10 cellular contexts compared by ENCODE assay signal in the genomic region with DNA sequence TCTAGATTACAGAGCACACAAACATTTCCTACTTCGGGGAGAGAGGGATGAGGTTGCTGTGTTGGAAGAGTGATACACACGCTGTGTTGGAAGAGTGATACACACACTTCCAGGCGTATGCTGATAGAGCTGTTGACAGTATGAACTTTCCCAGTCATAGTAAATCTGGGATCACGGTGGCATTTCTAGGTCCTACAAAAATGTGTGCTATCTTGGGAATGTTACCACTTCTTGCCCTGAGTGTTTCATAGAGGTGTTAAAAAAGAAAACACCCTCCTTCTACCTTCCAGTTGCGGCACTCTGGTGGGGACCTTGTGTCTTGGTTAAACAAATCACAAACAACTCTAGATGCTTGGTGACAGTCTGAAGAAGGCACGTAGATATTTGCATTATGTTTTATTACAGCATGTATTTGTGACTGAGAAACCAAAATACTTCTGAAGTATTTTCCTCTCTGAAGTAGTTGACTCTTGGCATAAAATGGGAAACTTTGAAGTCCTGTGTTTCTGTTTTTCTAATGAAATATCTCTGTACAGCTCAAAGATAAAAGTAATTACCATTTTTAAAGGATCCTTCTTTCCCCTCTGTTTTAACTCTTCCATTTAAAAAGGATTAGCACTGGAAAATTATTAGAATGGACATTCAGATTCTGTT. TPM values are rescaled to one million over a fixed set of nuclear protein-coding genes. Genes with fewer than 3 reads are reported as not detected.
A peak's percentile ranks its signal among the peaks of the same experiment; 100 is the strongest.
DNase-seq lines count a peak whose midpoint lies in the region; ATAC-seq, FAIRE-seq and TF ChIP-seq lines count a peak whose summit lies in the region.
"Had no signal": no experiment of that assay in that cellular context is flagged by ENCODE, and none has a peak within 500 bp of the region (broad histone marks: within the 10 kb centered on the region; RNA-seq: fewer than 3 reads in every experiment).

No MANE protein-coding gene starts in this region.

- H3K23ac ChIP-seq in IMR-90 (ENCODE audit: low read depth, low read length): peak overlapping the region; percentile 65

- H2BK20ac ChIP-seq in IMR-90 (ENCODE audit: low read depth, low read length): peak overlapping the region; percentile 13; the same call in 1 of the 2 replicates

- CTCF ChIA-PET in IMR-90 (lab: Yijun Ruan, JAX): no interaction called here

- H4K8ac ChIP-seq in IMR-90 (ENCODE audit: low read depth in 2 of 2, low read length in 2 of 2): peak overlapping the region in 1 of 2 experiments; percentile 64; a peak in 2 of 4 replicates

- peak overlapping the region; percentile 43; the same call in 1 of the 2 replicates for H3K4ac ChIP-seq in IMR-90 (ENCODE audit: low read depth, low read length)

- TF ChIP-seq POLR2A in IMR-90 (IDR thresholded peaks at IDR 0.05; ENCODE audit: low read depth, low read length): no peak

- H3K4me3 ChIP-seq in IMR-90 (ENCODE audit: insufficient read depth, low read depth, low read length) (no peak overlapping the region; the same call in 1 of the 2 replicates), astrocyte (ENCODE audit: insufficient read depth, low read depth, low read length) (peak overlapping the region; percentile 9), thoracic aorta (peak overlapping the region; percentile 41)

- ATAC-seq in IMR-90 (ENCODE audit: low read depth) (peak; percentile 30), left colon (peak; percentile 27), thoracic aorta (ENCODE audit: insufficient number of reproducible peaks, low FRiP score, low read depth) (no peak), HG02981 (IDR thresholded peaks at IDR 0.05; ENCODE audit: unreplicated experiment) (no peak), GM21786 (IDR thresholded peaks at IDR 0.05; ENCODE audit: unreplicated experiment) (no peak)

- dilution Hi-C loops in IMR-90 (cut with HindIII; ENCODE audit: low sequenced_read_pairs, unreplicated experiment): no loop called here

- H3K27ac ChIP-seq in IMR-90 (ENCODE audit: insufficient read depth, low read length) (peak overlapping the region; percentile 29; the same call in 1 of the 2 replicates), astrocyte (ENCODE audit: low read depth, low read length) (peak overlapping the region; percentile 53), thoracic aorta (peak overlapping the region in 1 of 2 donors; percentile 12)
- H3K27ac ChIP-seq: parathyroid adenoma had no signal

- no peaks in the 10 kb centered on the region for H3K27me3 Mint-ChIP-seq in astrocyte (ENCODE audit: low read depth, unreplicated experiment)

- peaks cover 43% of the 10 kb centered on the region for H3K4me1 Mint-ChIP-seq in astrocyte (ENCODE audit: low read depth, unreplicated experiment)

- H3K36me3 Mint-ChIP-seq in astrocyte (ENCODE audit: low read depth, unreplicated experiment): peaks cover under 1% of the 10 kb centered on the region

- WGBS in IMR-90 (ENCODE audit: extremely low coverage in 2 of 2, insufficient read length in 1 of 2), 2 experiments: no CpG with 5 or more reads among the region's 6 CpGs

- H3K9me3 ChIP-seq in IMR-90 (ENCODE audit: control insufficient read depth, insufficient read depth, low read length): no peaks in the 10 kb centered on the region
- no peaks in the 10 kb centered on the region for H3K9me3 ChIP-seq in astrocyte (ENCODE audit: insufficient read depth, low read depth, low read length)
- H3K9me3 ChIP-seq in thoracic aorta: no peaks in the 10 kb centered on the region

- H2BK120ac ChIP-seq in IMR-90 (ENCODE audit: low read depth, low read length): peak overlapping the region; percentile 38; the same call in 1 of the 2 replicates

- H3K4me3 Mint-ChIP-seq in astrocyte (ENCODE audit: unreplicated experiment): peak overlapping the region; percentile 67
- H3K4me3 Mint-ChIP-seq: T-helper 1 cell treated with Interleukin-12 subunit alpha and Interleukin-12 subunit beta and Interleukin-4 antibody, amounts not matched to agents 30 μg/mL and 1 μg/mL, for 36 hours had no signal

- in situ Hi-C loops in IMR-90 (cut with MboI; ENCODE audit: low sequenced_read_pairs): no loop called here

- no peak overlapping the region; the same call in 2 of the 3 replicates for H2BK15ac ChIP-seq in IMR-90 (ENCODE audit: low read depth, low read length)

- peak overlapping the region; percentile 60; the same call in 1 of the 2 replicates for H4K5ac ChIP-seq in IMR-90 (ENCODE audit: low read depth, low read length)

- H3K9me3 Mint-ChIP-seq in astrocyte (ENCODE audit: unreplicated experiment): no peaks in the 10 kb centered on the region
- H3K9me3 Mint-ChIP-seq: T-helper 1 cell treated with Interleukin-12 subunit alpha and Interleukin-12 subunit beta and Interleukin-4 antibody, amounts not matched to agents 30 μg/mL and 1 μg/mL, for 36 hours had no signal

- TF ChIP-seq CTCF in IMR-90 (conservative IDR thresholded peaks at IDR 0.05; ENCODE audit: low read depth, low read length) (no peak), astrocyte (IDR thresholded peaks at IDR 0.05; ENCODE audit: insufficient read depth, low read depth, low read length) (no peak), thoracic aorta (IDR thresholded peaks at IDR 0.05) (no peak)

- peak overlapping the region; percentile 91 for H3K27ac Mint-ChIP-seq in astrocyte (ENCODE audit: unreplicated experiment)
- H3K27ac Mint-ChIP-seq: T-helper 1 cell treated with Interleukin-12 subunit alpha and Interleukin-12 subunit beta and Interleukin-4 antibody, amounts not matched to agents 30 μg/mL and 1 μg/mL, for 36 hours had no signal

- DNase-seq in IMR-90 (no peak), astrocyte (ENCODE audit: low read depth) (no peak), left colon (no peak), thoracic aorta (ENCODE audit: low spot score) (no peak), AG08395 (ENCODE audit: low spot score) (no peak)
- DNase-seq: NCI-H446 treated with DMSO at 0.1 percent for 48 hours had no signal

- intact Hi-C loops in IMR-90 (cut with micrococcal nuclease) (loop anchor here (2.0 to 5.0 kb wide), 2 partner anchors 51 to 64 kb away; no protein-coding TSS in a partner anchor), left colon (cut with DNase I, micrococcal nuclease) (no loop called here)

- peak overlapping the region; percentile 57; the same call in 1 of the 2 replicates for H3K18ac ChIP-seq in IMR-90 (ENCODE audit: low read depth, low read length)

- H3K14ac ChIP-seq in IMR-90 (replicated peaks; ENCODE audit: low read depth, low read length): peak overlapping the region; percentile 18

- no peak for FAIRE-seq in astrocyte (lab: Jason Lieb, UNC)

- no peaks in the 10 kb centered on the region for H3K27me3 ChIP-seq in IMR-90 (ENCODE audit: control insufficient read depth, insufficient read depth, low read length)
- H3K27me3 ChIP-seq in astrocyte (ENCODE audit: insufficient read depth, low read length): no peaks in the 10 kb centered on the region
- no peaks in the 10 kb centered on the region for H3K27me3 ChIP-seq in thoracic aorta (replicated peaks; ENCODE audit: insufficient read depth)

- POLR2A ChIA-PET in IMR-90 (lab: Charles Lee; ENCODE audit: unreplicated experiment): interaction anchor here (0.6 kb wide), 1 partner anchor 43 kb away, joined by 3 read pairs; no protein-coding TSS in a partner anchor

- no peak overlapping the region for H3K56ac ChIP-seq in IMR-90 (ENCODE audit: extremely low read depth, insufficient read depth, low read length)

- H4K20me1 ChIP-seq in IMR-90 (ENCODE audit: insufficient read depth, low read length) (peaks cover 34% of the 10 kb centered on the region), astrocyte (ENCODE audit: insufficient read depth, low read length) (peaks cover 56% of the 10 kb centered on the region)

- peak overlapping the region; percentile 57 for H2AK9ac ChIP-seq in IMR-90 (replicated peaks; ENCODE audit: low read depth, low read length, poor library complexity)

- H3K36me3 ChIP-seq in IMR-90 (ENCODE audit: control insufficient read depth, insufficient read depth, low read length): no peaks in the 10 kb centered on the region
- H3K36me3 ChIP-seq in astrocyte (ENCODE audit: insufficient read depth, low read length): no peaks in the 10 kb centered on the region
- no peaks in the 10 kb centered on the region for H3K36me3 ChIP-seq in thoracic aorta

- peaks cover 97% of the 10 kb centered on the region for H3K79me2 ChIP-seq in astrocyte (ENCODE audit: insufficient read depth, low read length)

- TF ChIP-seq RAD21 in IMR-90 (IDR thresholded peaks at IDR 0.05; ENCODE audit: low read length): no peak

- H3K9ac ChIP-seq in IMR-90 (ENCODE audit: low read depth, low read length) (peak overlapping the region; percentile 11; the same call in 1 of the 2 replicates), astrocyte (ENCODE audit: low read length) (peak overlapping the region; percentile 37)
- H3K9ac ChIP-seq: parathyroid adenoma had no signal

- peaks cover 16% of the 10 kb centered on the region for H3K9me1 ChIP-seq in IMR-90 (ENCODE audit: insufficient read depth, low read length)

- H3K4me1 ChIP-seq in IMR-90 (ENCODE audit: control insufficient read depth, insufficient read depth, low read length): peaks cover 12% of the 10 kb centered on the region
- H3K4me1 ChIP-seq in astrocyte (ENCODE audit: insufficient read depth, low read length): peaks cover 17% of the 10 kb centered on the region
- H3K4me1 ChIP-seq in thoracic aorta (ENCODE audit: control insufficient read depth in 1 of 2, low read depth in 2 of 2): peaks cover 30 to 61% of the 10 kb centered on the region in 2 donors

- H3K4me2 ChIP-seq in IMR-90 (ENCODE audit: low read depth, low read length) (peak overlapping the region; percentile 91), astrocyte (ENCODE audit: low read length) (peak overlapping the region; percentile 61)

- H2AFZ ChIP-seq in IMR-90 (replicated peaks; ENCODE audit: low read length, poor library complexity): no peak overlapping the region
- no peak overlapping the region for H2AFZ ChIP-seq in astrocyte (ENCODE audit: low read depth, low read length)
- H2AFZ ChIP-seq: parathyroid adenoma had no signal

- no peak overlapping the region; the same call in 1 of the 2 replicates for H2AK5ac ChIP-seq in IMR-90 (ENCODE audit: low read depth, low read length)

- H2BK5ac ChIP-seq in IMR-90 (ENCODE audit: low read depth, low read length, poor library complexity, severe bottlenecking): peak overlapping the region; percentile 19

- H4K91ac ChIP-seq in IMR-90 (ENCODE audit: insufficient read depth, low read depth, low read length): peak overlapping the region; percentile 10; the same call in 1 of the 2 replicates

- H3K79me1 ChIP-seq in IMR-90 (ENCODE audit: low read depth in 1 of 2, low read length in 2 of 2): peaks cover 35 to 84% of the 10 kb centered on the region in 2 experiments

- BruUV-seq in IMR-90 (replicated peaks; lab: Mats Ljungman, UMichigan): no TSS peak

TF ChIP-seq in IMR-90, 13 proteins besides CTCF, POLR2A, EP300 and RAD21 (continues in another document):
- TF ChIP-seq MAZ (IDR thresholded peaks at IDR 0.05; ENCODE audit: borderline replicate concordance, low read depth, low read length) (no peak), BHLHE40 (IDR thresholded peaks at IDR 0.05; ENCODE audit: low read depth, low read length) (no peak), NFE2L2 (IDR thresholded peaks at IDR 0.05; ENCODE audit: low read depth, low read length) (no peak)

RNA-seq across cellular contexts. Expression of gene ARHGAP35, which starts 52.5 kb away (rescaled TPM):
- total RNA-seq in IMR-90 (2012; rRNA removed) (28.9 and 29.0 TPM in 2 replicates), astrocyte (55.2 and 57.9 TPM in 2 replicates), left colon (10 to 100 TPM; 65.8 to 73.1 TPM), thoracic aorta (10 to 100 TPM; 42.9 to 51.1 TPM)
- polyA plus RNA-seq in IMR-90 (2012; rRNA removed): 16.4 and 18.7 TPM in 2 replicates
- polyA plus RNA-seq in IMR-90 (2012; cell fraction: cytosol; rRNA removed): 10.3 and 12.5 TPM in 2 replicates
- polyA plus RNA-seq in IMR-90 (2012; cell fraction: nucleus; rRNA removed; ENCODE audit: low replicate concordance): 17.8 and 19.1 TPM in 2 replicates

Comparison
In these comparisons a context has a peak if more than half of its experiments do, and no peak if none do; other contexts are left out.
1. ATAC-seq: peak in IMR-90 (single experiment) and left colon (single experiment); none in thoracic aorta (single experiment), HG02981 (single experiment) and GM21786 (single experiment).